15 cellular contexts compared by ENCODE assay signal in genomic region chr7:5979680-5980314, GRCh38. TPM values are rescaled to one million over a fixed set of nuclear protein-coding genes. Genes with fewer than 3 reads are reported as not detected.
"Had no signal": no experiment of that assay in that cellular context is flagged by ENCODE, and none has a peak within 500 bp of the region (broad histone marks: within the 10 kb centered on the region; RNA-seq: fewer than 3 reads in every experiment).

No MANE protein-coding gene starts in this region.

RNA-seq across cellular contexts. Expression of gene RSPH10B, which starts 9.3 kb away (rescaled TPM):
- total RNA-seq: kidney epithelial cell, left ventricle myocardium inferior, vagina had no signal
- polyA plus RNA-seq: immature natural killer cell; naive thymus-derived CD4-positive, alpha-beta T cell; smooth muscle cell had no signal

RNA-seq across cellular contexts. Expression of gene ANKRD61, which starts 51.4 kb away (rescaled TPM):
- total RNA-seq: kidney epithelial cell; left ventricle myocardium inferior; lower leg skin; lung; mesothelial cell of epicardium; mononuclear cell; naive thymus-derived CD4-positive, alpha-beta T cell; natural killer cell treated with Interleukin-12 subunit alpha and Interleukin-12 subunit beta and Interleukin-15 and Interleukin-18, amount 100 ng/mL, for 72 hours; skeletal muscle tissue; smooth muscle cell; temporal lobe; ureter; vagina had no signal
- polyA plus RNA-seq: neural cell had no signal
